In the genomic region with DNA sequence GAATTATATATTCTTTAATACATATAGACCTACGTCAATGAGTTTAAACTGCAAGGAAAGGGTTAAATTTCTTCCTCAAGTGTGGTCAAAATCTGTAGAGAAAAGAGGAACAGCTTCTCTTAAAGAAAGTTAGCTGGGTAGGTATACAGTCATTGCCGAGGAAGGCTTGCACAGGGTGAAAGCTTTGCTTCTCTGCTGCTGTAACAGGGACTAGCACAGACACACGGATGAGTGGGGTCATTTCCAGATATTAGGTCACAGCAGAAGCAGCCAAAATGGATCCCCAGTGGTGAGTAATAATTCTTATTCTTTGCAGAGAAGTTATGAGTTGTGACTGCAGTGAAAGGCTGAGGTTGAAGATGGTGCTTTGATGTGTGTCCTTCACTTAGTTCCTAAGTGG, we compare ENCODE assay signal across 8 cellular contexts. TPM values are rescaled to one million over a fixed set of nuclear protein-coding genes. Genes with fewer than 3 reads are reported as not detected.
DNase-seq lines count a peak whose midpoint lies in the region; ATAC-seq and TF ChIP-seq lines count a peak whose summit lies in the region.

A gene with protein sequence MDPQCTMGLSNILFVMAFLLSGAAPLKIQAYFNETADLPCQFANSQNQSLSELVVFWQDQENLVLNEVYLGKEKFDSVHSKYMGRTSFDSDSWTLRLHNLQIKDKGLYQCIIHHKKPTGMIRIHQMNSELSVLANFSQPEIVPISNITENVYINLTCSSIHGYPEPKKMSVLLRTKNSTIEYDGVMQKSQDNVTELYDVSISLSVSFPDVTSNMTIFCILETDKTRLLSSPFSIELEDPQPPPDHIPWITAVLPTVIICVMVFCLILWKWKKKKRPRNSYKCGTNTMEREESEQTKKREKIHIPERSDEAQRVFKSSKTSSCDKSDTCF (plus strand): TSS at position 148 of the 400 bp plus-strand sequence. CDS start 128 bp downstream, at position 276.

- ATAC-seq in GM21390 (IDR thresholded peaks at IDR 0.05; ENCODE audit: unreplicated experiment) (peak; percentile 91), HG03558 (IDR thresholded peaks at IDR 0.05; ENCODE audit: extremely low read depth, unreplicated experiment) (peak; percentile 87), heart right ventricle (peak in 3 of 8 donors; percentile 48 to 74 (median 67)), SK-N-SH treated with all-trans-retinoic acid at 6 μM for 48 hours (no peak)

- WGBS in heart right ventricle, 2 donors = 45% methylated on average over 3 of the region's 3 CpGs

- H3K36me3 ChIP-seq in heart right ventricle = no peaks in the 10 kb centered on the region

- TF ChIP-seq CTCF in GM10248 (IDR thresholded peaks at IDR 0.05; ENCODE audit: control extremely low read depth, extremely low read depth, low read depth, missing control alignments) (no peak), heart right ventricle (IDR thresholded peaks at IDR 0.05) (no peak)

- H3K9me3 ChIP-seq in heart right ventricle = peaks cover 0 to 3% (median 0%) of the 10 kb centered on the region in 11 donors

- POLR2A ChIA-PET in GM10248 (lab: Yijun Ruan, JAX) = interaction anchor here (0.6 kb wide), 1 partner anchor 19 kb away, joined by 3 read pairs; no protein-coding TSS in a partner anchor

- H3K4me1 ChIP-seq in heart right ventricle = peaks cover 0 to 7% (median 0%) of the 10 kb centered on the region in 9 donors

- DNase-seq in GM10248 (ENCODE audit: extremely low spot score) (peak; percentile 68), heart right ventricle (no peak), AG20443 (ENCODE audit: low spot score) (no peak)
- DNase-seq in activated CD4-positive, alpha-beta T cell treated with anti-CD3 and anti-CD28 coated beads, Interleukin-2, amount 50 U/mL, for 48 hours = no peak
- no peak for DNase-seq in activated naive CD4-positive, alpha-beta T cell treated with Interleukin-2 at 50 U/mL for 16 hours

- intact Hi-C loops in heart right ventricle (cut with DNase I) = no loop called here

- peak within 1 kb of the TSS in 2 of 10 donors; percentile 23 to 83 for H3K27ac ChIP-seq in heart right ventricle

- H3K4me3 ChIP-seq in heart right ventricle = peak within 1 kb of the TSS in 7 of 10 donors; percentile 1 to 47 (median 26)

- CTCF ChIA-PET in GM10248 (lab: Yijun Ruan, JAX) = interaction anchor here (0.8 to 1.8 kb wide), 9 partner anchors 9 to 60 kb away, joined by 3 to 11 read pairs (median 4); no protein-coding TSS in a partner anchor

- peaks cover 0 to 4% (median 0%) of the 10 kb centered on the region in 7 donors for H3K27me3 ChIP-seq in heart right ventricle

TF ChIP-seq in SK-N-SH treated with all-trans-retinoic acid at 6 μM for 48 hours, 23 proteins besides CTCF, POLR2A, EP300 and RAD21:
- TF ChIP-seq PPARA (CRISPR knock-in tag; IDR thresholded peaks at IDR 0.05; ENCODE audit: borderline replicate concordance) (no peak), SNAI2 (CRISPR knock-in tag; IDR thresholded peaks at IDR 0.05) (no peak), GLIS3 (CRISPR knock-in tag; IDR thresholded peaks at IDR 0.05) (no peak), ZFP30 (CRISPR knock-in tag; IDR thresholded peaks at IDR 0.05) (no peak), ZC3H10 (CRISPR knock-in tag; IDR thresholded peaks at IDR 0.05) (no peak), ZFP3 (CRISPR knock-in tag; IDR thresholded peaks at IDR 0.05) (no peak), ESRRG (CRISPR knock-in tag; IDR thresholded peaks at IDR 0.05) (no peak), BACH2 (CRISPR knock-in tag; IDR thresholded peaks at IDR 0.05; ENCODE audit: borderline replicate concordance) (no peak), ZNF70 (CRISPR knock-in tag; IDR thresholded peaks at IDR 0.05) (no peak), ARNTL (CRISPR knock-in tag; IDR thresholded peaks at IDR 0.05; ENCODE audit: borderline replicate concordance, low read depth) (no peak), ZNF565 (CRISPR knock-in tag; conservative IDR thresholded peaks at IDR 0.05; ENCODE audit: low read depth) (no peak), RARB (CRISPR knock-in tag; IDR thresholded peaks at IDR 0.05) (no peak), ISL1 (CRISPR knock-in tag; IDR thresholded peaks at IDR 0.05) (no peak), OSR1 (CRISPR knock-in tag; IDR thresholded peaks at IDR 0.05) (no peak), ZNF8 (CRISPR knock-in tag; IDR thresholded peaks at IDR 0.05) (no peak), TCF4 (CRISPR knock-in tag; IDR thresholded peaks at IDR 0.05; ENCODE audit: borderline replicate concordance) (no peak)
- TF ChIP-seq, protein P1, sequence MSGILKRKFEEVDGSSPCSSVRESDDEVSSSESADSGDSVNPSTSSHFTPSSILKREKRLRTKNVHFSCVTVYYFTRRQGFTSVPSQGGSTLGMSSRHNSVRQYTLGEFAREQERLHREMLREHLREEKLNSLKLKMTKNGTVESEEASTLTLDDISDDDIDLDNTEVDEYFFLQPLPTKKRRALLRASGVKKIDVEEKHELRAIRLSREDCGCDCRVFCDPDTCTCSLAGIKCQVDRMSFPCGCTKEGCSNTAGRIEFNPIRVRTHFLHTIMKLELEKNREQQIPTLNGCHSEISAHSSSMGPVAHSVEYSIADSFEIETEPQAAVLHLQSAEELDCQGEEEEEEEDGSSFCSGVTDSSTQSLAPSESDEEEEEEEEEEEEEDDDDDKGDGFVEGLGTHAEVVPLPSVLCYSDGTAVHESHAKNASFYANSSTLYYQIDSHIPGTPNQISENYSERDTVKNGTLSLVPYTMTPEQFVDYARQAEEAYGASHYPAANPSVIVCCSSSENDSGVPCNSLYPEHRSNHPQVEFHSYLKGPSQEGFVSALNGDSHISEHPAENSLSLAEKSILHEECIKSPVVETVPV (CRISPR knock-in tag; IDR thresholded peaks at IDR 0.05) = no peak
- TF ChIP-seq, protein P2, sequence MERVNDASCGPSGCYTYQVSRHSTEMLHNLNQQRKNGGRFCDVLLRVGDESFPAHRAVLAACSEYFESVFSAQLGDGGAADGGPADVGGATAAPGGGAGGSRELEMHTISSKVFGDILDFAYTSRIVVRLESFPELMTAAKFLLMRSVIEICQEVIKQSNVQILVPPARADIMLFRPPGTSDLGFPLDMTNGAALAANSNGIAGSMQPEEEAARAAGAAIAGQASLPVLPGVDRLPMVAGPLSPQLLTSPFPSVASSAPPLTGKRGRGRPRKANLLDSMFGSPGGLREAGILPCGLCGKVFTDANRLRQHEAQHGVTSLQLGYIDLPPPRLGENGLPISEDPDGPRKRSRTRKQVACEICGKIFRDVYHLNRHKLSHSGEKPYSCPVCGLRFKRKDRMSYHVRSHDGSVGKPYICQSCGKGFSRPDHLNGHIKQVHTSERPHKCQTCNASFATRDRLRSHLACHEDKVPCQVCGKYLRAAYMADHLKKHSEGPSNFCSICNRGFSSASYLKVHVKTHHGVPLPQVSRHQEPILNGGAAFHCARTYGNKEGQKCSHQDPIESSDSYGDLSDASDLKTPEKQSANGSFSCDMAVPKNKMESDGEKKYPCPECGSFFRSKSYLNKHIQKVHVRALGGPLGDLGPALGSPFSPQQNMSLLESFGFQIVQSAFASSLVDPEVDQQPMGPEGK (CRISPR knock-in tag; IDR thresholded peaks at IDR 0.05; ENCODE audit: borderline replicate concordance) = no peak
- TF ChIP-seq, protein P3, sequence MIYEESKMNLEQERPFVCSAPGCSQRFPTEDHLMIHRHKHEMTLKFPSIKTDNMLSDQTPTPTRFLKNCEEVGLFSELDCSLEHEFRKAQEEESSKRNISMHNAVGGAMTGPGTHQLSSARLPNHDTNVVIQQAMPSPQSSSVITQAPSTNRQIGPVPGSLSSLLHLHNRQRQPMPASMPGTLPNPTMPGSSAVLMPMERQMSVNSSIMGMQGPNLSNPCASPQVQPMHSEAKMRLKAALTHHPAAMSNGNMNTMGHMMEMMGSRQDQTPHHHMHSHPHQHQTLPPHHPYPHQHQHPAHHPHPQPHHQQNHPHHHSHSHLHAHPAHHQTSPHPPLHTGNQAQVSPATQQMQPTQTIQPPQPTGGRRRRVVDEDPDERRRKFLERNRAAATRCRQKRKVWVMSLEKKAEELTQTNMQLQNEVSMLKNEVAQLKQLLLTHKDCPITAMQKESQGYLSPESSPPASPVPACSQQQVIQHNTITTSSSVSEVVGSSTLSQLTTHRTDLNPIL (CRISPR knock-in tag; IDR thresholded peaks at IDR 0.05; ENCODE audit: low read depth) = no peak
- TF ChIP-seq, protein P4, sequence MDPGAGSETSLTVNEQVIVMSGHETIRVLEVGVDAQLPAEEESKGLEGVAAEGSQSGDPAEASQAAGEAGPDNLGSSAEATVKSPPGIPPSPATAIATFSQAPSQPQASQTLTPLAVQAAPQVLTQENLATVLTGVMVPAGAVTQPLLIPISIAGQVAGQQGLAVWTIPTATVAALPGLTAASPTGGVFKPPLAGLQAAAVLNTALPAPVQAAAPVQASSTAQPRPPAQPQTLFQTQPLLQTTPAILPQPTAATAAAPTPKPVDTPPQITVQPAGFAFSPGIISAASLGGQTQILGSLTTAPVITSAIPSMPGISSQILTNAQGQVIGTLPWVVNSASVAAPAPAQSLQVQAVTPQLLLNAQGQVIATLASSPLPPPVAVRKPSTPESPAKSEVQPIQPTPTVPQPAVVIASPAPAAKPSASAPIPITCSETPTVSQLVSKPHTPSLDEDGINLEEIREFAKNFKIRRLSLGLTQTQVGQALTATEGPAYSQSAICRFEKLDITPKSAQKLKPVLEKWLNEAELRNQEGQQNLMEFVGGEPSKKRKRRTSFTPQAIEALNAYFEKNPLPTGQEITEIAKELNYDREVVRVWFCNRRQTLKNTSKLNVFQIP (CRISPR knock-in tag; IDR thresholded peaks at IDR 0.05; ENCODE audit: borderline replicate concordance, low read depth) = no peak

RNA-seq across cellular contexts. Expression of the gene that starts here (rescaled TPM):
- 10 to 100 TPM in 1 of 10 donors, 1 to 10 TPM in 7, under 1 TPM in 2; 0.64 to 14.7 (median 1.4) TPM for total RNA-seq in heart right ventricle
- polyA plus RNA-seq in heart right ventricle = 1 to 10 TPM; 1.1 to 2.3 TPM
